2 cellular contexts compared by ENCODE assay signal in the genomic region with DNA sequence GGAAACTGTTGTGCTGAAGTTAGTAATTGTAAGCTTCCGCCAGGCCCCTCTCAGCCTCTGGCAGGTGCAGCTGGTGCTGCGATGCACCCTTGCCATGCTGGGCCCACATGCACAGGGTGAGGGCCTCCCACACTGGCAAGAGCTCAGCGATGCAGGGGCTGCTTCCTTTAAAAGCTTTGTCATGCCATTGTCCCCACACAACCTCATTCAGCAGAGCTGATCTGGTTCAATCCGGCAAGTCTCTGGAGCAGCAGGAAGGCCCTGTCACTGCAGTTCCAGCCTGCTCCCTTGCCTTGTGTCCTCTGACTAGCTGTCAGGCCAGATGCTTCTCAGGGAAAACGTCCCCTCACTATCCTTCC.
TF ChIP-seq lines count a peak whose summit lies in the region.

No MANE protein-coding gene starts in this region.

TF ChIP-seq in IMR-90, 13 proteins besides CTCF, POLR2A, EP300 and RAD21 (continued from another document):
- TF ChIP-seq, protein P1, sequence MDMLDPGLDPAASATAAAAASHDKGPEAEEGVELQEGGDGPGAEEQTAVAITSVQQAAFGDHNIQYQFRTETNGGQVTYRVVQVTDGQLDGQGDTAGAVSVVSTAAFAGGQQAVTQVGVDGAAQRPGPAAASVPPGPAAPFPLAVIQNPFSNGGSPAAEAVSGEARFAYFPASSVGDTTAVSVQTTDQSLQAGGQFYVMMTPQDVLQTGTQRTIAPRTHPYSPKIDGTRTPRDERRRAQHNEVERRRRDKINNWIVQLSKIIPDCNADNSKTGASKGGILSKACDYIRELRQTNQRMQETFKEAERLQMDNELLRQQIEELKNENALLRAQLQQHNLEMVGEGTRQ (IDR thresholded peaks at IDR 0.05; ENCODE audit: low read depth, low read length) = no peak
- no peak for TF ChIP-seq SMC3 (IDR thresholded peaks at IDR 0.05; ENCODE audit: low read depth, low read length)
- TF ChIP-seq MAFK (IDR thresholded peaks at IDR 0.05; ENCODE audit: low read depth, low read length) = no peak
- TF ChIP-seq, protein P2, sequence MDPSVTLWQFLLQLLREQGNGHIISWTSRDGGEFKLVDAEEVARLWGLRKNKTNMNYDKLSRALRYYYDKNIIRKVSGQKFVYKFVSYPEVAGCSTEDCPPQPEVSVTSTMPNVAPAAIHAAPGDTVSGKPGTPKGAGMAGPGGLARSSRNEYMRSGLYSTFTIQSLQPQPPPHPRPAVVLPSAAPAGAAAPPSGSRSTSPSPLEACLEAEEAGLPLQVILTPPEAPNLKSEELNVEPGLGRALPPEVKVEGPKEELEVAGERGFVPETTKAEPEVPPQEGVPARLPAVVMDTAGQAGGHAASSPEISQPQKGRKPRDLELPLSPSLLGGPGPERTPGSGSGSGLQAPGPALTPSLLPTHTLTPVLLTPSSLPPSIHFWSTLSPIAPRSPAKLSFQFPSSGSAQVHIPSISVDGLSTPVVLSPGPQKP (IDR thresholded peaks at IDR 0.05; ENCODE audit: borderline replicate concordance, low read depth, low read length) = no peak
- TF ChIP-seq RFX5 (IDR thresholded peaks at IDR 0.05; ENCODE audit: low read depth, low read length) = no peak
- no peak for TF ChIP-seq NFE2L2 (IDR thresholded peaks at IDR 0.05; ENCODE audit: low read depth, low read length)
- TF ChIP-seq FOS (IDR thresholded peaks at IDR 0.05; ENCODE audit: low read depth, low read length) = no peak
- TF ChIP-seq RCOR1 (IDR thresholded peaks at IDR 0.05; ENCODE audit: insufficient replicate concordance, low read length) = no peak

TF ChIP-seq in WTC11, 78 proteins besides CTCF, POLR2A, EP300 and RAD21 (continued from another document):
- TF ChIP-seq, protein P3, sequence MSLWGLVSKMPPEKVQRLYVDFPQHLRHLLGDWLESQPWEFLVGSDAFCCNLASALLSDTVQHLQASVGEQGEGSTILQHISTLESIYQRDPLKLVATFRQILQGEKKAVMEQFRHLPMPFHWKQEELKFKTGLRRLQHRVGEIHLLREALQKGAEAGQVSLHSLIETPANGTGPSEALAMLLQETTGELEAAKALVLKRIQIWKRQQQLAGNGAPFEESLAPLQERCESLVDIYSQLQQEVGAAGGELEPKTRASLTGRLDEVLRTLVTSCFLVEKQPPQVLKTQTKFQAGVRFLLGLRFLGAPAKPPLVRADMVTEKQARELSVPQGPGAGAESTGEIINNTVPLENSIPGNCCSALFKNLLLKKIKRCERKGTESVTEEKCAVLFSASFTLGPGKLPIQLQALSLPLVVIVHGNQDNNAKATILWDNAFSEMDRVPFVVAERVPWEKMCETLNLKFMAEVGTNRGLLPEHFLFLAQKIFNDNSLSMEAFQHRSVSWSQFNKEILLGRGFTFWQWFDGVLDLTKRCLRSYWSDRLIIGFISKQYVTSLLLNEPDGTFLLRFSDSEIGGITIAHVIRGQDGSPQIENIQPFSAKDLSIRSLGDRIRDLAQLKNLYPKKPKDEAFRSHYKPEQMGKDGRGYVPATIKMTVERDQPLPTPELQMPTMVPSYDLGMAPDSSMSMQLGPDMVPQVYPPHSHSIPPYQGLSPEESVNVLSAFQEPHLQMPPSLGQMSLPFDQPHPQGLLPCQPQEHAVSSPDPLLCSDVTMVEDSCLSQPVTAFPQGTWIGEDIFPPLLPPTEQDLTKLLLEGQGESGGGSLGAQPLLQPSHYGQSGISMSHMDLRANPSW (CRISPR knock-in tag; conservative IDR thresholded peaks at IDR 0.05; ENCODE audit: low read depth) = no peak
- no peak for TF ChIP-seq PRRX2 (CRISPR knock-in tag; IDR thresholded peaks at IDR 0.05)
- TF ChIP-seq, protein P4, sequence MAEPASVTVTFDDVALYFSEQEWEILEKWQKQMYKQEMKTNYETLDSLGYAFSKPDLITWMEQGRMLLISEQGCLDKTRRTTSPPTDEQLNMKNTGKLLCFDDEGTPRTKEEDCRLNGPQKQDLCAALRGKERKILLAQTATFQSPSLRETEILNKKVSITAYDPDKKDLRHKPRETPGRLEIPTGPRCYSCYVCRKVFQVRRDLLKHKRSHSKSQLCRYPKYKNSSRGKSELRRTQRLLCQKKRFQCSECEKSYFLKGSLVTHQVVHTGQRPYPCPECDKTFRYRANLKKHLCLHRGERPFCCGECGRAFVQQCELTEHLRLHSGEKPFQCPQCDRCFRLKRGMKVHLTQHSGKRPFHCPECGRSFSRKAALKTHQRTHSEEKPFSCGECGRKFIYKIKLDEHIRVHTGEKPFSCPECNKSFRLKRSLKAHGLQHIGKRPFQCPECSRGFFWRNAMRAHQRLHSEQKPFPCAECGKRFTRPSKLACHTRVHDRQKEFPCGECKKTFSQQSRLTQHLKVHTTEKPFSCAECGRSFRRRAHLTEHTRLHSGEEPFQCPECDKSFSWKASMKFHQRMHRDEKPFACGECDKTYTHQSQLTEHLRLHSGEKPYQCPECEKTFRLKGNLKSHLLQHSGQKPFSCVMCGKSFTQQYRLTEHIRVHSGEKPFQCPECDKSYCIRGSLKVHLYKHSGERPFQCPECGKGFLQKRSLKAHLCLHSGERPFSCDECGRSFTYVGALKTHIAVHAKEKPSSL (CRISPR knock-in tag; conservative IDR thresholded peaks at IDR 0.05) = no peak
- TF ChIP-seq ZNF138 (CRISPR knock-in tag; conservative IDR thresholded peaks at IDR 0.05) = no peak
- TF ChIP-seq ZNF396 (CRISPR knock-in tag; IDR thresholded peaks at IDR 0.05; ENCODE audit: borderline replicate concordance) = no peak
- TF ChIP-seq, protein P5, sequence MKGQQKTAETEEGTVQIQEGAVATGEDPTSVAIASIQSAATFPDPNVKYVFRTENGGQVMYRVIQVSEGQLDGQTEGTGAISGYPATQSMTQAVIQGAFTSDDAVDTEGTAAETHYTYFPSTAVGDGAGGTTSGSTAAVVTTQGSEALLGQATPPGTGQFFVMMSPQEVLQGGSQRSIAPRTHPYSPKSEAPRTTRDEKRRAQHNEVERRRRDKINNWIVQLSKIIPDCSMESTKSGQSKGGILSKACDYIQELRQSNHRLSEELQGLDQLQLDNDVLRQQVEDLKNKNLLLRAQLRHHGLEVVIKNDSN (CRISPR knock-in tag; IDR thresholded peaks at IDR 0.05) = no peak
